ENCODE assay signal across 22 cellular contexts in the genomic region with DNA sequence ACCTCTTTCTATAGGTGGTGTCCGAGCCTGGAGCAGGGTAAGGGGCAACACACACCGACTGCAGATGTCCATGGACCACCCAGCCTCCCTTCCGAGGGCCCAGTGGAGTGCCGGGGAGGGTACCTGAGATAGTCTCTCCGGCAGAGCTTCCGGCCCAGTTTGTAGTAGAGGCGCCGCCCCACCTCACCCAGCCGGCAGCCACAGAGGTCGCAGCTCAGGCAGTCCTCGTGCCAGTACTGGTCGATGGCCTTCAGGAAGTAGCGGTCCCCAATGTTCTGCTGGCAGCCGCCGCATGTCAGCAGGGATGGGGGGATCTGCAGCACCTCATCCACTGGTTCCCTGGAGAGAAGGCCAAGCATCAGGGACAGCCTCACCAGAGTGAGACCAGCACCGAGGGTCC.
"Had no signal": no experiment of that assay in that cellular context is flagged by ENCODE, and none has a peak within 500 bp of the region (broad histone marks: within the 10 kb centered on the region; RNA-seq: fewer than 3 reads in every experiment).

No MANE protein-coding gene starts in this region.

- H3K27me3 ChIP-seq: right lobe of liver, testis had no signal

- H3K4me3 ChIP-seq: left ventricle myocardium inferior, lower lobe of right lung, prostate gland, right lobe of liver, testis, tibial nerve had no signal

- H3K27ac ChIP-seq: left ventricle myocardium inferior, lower lobe of right lung, parathyroid adenoma, prostate gland, right lobe of liver, testis, tibial nerve had no signal

- H2AFZ ChIP-seq: parathyroid adenoma had no signal

- H3K79me2 ChIP-seq: parathyroid adenoma had no signal

- H3K27me3 Mint-ChIP-seq: dendritic cell treated with granulocyte-macrophage colony-stimulating factor and Interleukin-4, amounts not matched to agents 40 ng/mL and 50 ng/mL, for 4 days; memory B cell; stimulated activated naive B cell treated with anti-CD40 and anti-IgM and Interleukin-4, amounts not matched to agents 10 μg/mL and 1 μg/mL and 100 μg/mL, for 72 hours had no signal

- H3K9me3 Mint-ChIP-seq: dendritic cell treated with granulocyte-macrophage colony-stimulating factor and Interleukin-4, amounts not matched to agents 40 ng/mL and 50 ng/mL, for 4 days; effector memory CD8-positive, alpha-beta T cell; immature natural killer cell; memory B cell; mesothelial cell of epicardium; natural killer cell; neural crest cell; stimulated activated naive B cell treated with anti-CD40 and anti-IgM and Interleukin-4, amounts not matched to agents 10 μg/mL and 1 μg/mL and 100 μg/mL, for 72 hours; stimulated activated naive CD8-positive, alpha-beta T cell treated with anti-CD3 and anti-CD28 coated beads, Interleukin-15, amount 100 ng/mL, for 72 hours had no signal

- H3K36me3 ChIP-seq: left ventricle myocardium inferior, prostate gland, tibial nerve had no signal

- H3K27ac Mint-ChIP-seq: dendritic cell treated with granulocyte-macrophage colony-stimulating factor and Interleukin-4, amounts not matched to agents 40 ng/mL and 50 ng/mL, for 4 days; effector memory CD8-positive, alpha-beta T cell; immature natural killer cell; memory B cell; mesothelial cell of epicardium; natural killer cell; stimulated activated naive B cell treated with anti-CD40 and anti-IgM and Interleukin-4, amounts not matched to agents 10 μg/mL and 1 μg/mL and 100 μg/mL, for 72 hours; stimulated activated naive CD8-positive, alpha-beta T cell treated with anti-CD3 and anti-CD28 coated beads, Interleukin-15, amount 100 ng/mL, for 72 hours had no signal

- H3K9me3 ChIP-seq: esophagus squamous epithelium, left ventricle myocardium inferior, lower lobe of right lung, prostate gland, right lobe of liver, testis, tibial nerve had no signal

- H3K9ac ChIP-seq: parathyroid adenoma had no signal

- ATAC-seq: effector memory CD8-positive, alpha-beta T cell; left cardiac atrium; lower lobe of right lung; natural killer cell; stimulated activated naive B cell treated with anti-CD40 and anti-IgM and Interleukin-4, amounts not matched to agents 10 μg/mL and 1 μg/mL and 100 μg/mL, for 72 hours; stimulated activated naive CD8-positive, alpha-beta T cell treated with anti-CD3 and anti-CD28 coated beads, Interleukin-15, amount 100 ng/mL, for 72 hours had no signal

- H3K4me3 Mint-ChIP-seq: dendritic cell treated with granulocyte-macrophage colony-stimulating factor and Interleukin-4, amounts not matched to agents 40 ng/mL and 50 ng/mL, for 4 days; effector memory CD8-positive, alpha-beta T cell; immature natural killer cell; memory B cell; mesothelial cell of epicardium; natural killer cell; neural crest cell; stimulated activated naive B cell treated with anti-CD40 and anti-IgM and Interleukin-4, amounts not matched to agents 10 μg/mL and 1 μg/mL and 100 μg/mL, for 72 hours; stimulated activated naive CD8-positive, alpha-beta T cell treated with anti-CD3 and anti-CD28 coated beads, Interleukin-15, amount 100 ng/mL, for 72 hours had no signal

- H3K4me1 ChIP-seq: parathyroid adenoma, prostate gland, testis had no signal

- DNase-seq: effector memory CD8-positive, alpha-beta T cell; esophagus squamous epithelium; foreskin fibroblast; immature natural killer cell; left cardiac atrium; left ventricle myocardium inferior; lower lobe of right lung; natural killer cell; right lobe of liver; stimulated activated CD4-positive, alpha-beta T cell treated with anti-CD3 and anti-CD28 coated beads, Interleukin-15, amount 100 ng/mL, for 24 hours; stimulated activated CD4-positive, alpha-beta T cell treated with anti-CD3 and anti-CD28 coated beads, Interleukin-1b, Interleukin-23, amount 100 ng/mL, for 48 hours; stimulated activated CD4-positive, alpha-beta T cell treated with anti-CD3 and anti-CD28 coated beads, Interleukin-4, amount 100 ng/mL, for 24 hours; stimulated activated naive B cell treated with anti-CD40 and anti-IgM and Interleukin-4, amounts not matched to agents 10 μg/mL and 1 μg/mL and 100 μg/mL, for 72 hours; stimulated activated naive CD8-positive, alpha-beta T cell treated with anti-CD3 and anti-CD28 coated beads, Interleukin-15, amount 100 ng/mL, for 72 hours; testis had no signal

- H3K36me3 Mint-ChIP-seq: immature natural killer cell, mesothelial cell of epicardium, natural killer cell had no signal
